ENCODE assay signal across 8 cellular contexts in the genomic region with DNA sequence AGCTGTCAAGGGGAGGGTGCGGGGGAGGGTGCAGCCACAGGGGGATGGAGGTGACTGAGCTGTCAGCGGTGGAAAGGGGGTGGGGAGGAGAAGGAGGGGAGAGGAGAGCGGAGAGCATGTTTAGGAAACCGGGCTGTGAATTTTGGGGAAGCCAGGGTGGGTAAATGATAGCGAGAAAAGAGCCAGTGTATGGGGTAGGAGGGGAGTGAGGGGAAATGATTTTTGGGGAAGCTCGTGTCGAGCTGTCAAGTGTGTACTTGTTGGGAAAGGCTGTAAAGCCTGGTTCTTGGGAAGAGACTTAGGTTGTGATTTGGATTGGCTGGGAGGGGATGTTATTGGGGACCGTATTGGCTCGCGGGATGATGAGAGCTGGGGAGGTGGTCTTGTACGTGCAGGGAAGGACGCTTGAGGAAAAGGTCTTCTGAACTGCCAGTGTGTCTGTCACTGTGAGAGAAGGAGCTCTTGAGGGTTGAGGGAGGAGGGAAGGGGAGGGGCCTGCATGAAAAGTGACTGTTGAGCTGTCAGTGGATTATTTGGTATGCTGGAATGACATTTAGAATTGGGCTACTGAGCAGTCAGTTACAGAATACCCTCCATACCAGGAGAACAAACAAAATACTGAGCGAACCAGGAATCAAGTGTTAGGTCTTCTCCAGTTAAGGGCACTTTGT. TPM values are rescaled to one million over a fixed set of nuclear protein-coding genes. Genes with fewer than 3 reads are reported as not detected.
DNase-seq lines count a peak whose midpoint lies in the region; ATAC-seq and TF ChIP-seq lines count a peak whose summit lies in the region.

No MANE protein-coding gene starts in this region.

- H3K4me3 ChIP-seq in Peyer's patch = peak overlapping the region; percentile 76 to 97 (median 88)

- no peaks in the 10 kb centered on the region for H3K36me3 ChIP-seq in Peyer's patch

- TF ChIP-seq CTCF in Peyer's patch (IDR thresholded peaks at IDR 0.05) = no peak

- peak overlapping the region; percentile 72 to 91 (median 88) for H3K27ac ChIP-seq in Peyer's patch

- H3K27me3 ChIP-seq in Peyer's patch = no peaks in the 10 kb centered on the region

- no peak for TF ChIP-seq POLR2A in Peyer's patch (IDR thresholded peaks at IDR 0.05)

- no peaks in the 10 kb centered on the region for H3K9me3 ChIP-seq in Peyer's patch

- peaks cover 0 to 30% (median 3%) of the 10 kb centered on the region in 4 donors for H3K4me1 ChIP-seq in Peyer's patch

- DNase-seq in NCI-H1436 (lab: John Stamatoyannopoulos, UW) = peak; percentile 21
- DNase-seq in NCI-H1436 treated with DMSO at 0.1 percent for 48 hours (lab: John Stamatoyannopoulos, UW) = no peak
- peak in 1 of 3 donors; percentile 65 for DNase-seq in Peyer's patch
- peak; percentile 59 for DNase-seq in activated naive CD4-positive, alpha-beta T cell treated with anti-CD3 and anti-CD28 coated beads, Interleukin-2, amount 50 U/mL, for 16 hours
- DNase-seq in globus pallidus (ENCODE audit: low spot score) = peak; percentile 80
- DNase-seq in occipital lobe (lab: John Stamatoyannopoulos, UW) = peak; percentile 30
- DNase-seq in ureter (ENCODE audit: low spot score) = peak; percentile 53

- peak; percentile 37 for ATAC-seq in HG03432 (IDR thresholded peaks at IDR 0.05; ENCODE audit: unreplicated experiment)

RNA-seq across cellular contexts. Expression of a gene that starts 1.0 kb away (rescaled TPM):
- total RNA-seq in Peyer's patch (10 to 100 TPM; 45.4 to 90.0 (median 72.4) TPM), occipital lobe (135 TPM), ureter (67.9 TPM)

RNA-seq across cellular contexts. Expression of a gene that starts 3.6 kb away (rescaled TPM):
- total RNA-seq in Peyer's patch (10 to 100 TPM; 19.4 to 35.5 (median 20.8) TPM), occipital lobe (37.1 TPM), ureter (54.8 TPM)

RNA-seq across cellular contexts. Expression of a gene that starts 29.6 kb away (rescaled TPM):
- total RNA-seq in Peyer's patch (10 to 100 TPM; 26.3 to 81.7 (median 33.3) TPM), occipital lobe (88.1 TPM), ureter (87.6 TPM)
